Comparison of ENCODE assay signal across 16 cellular contexts in genomic region chr20:19770375-19770774, GRCh38. TPM values are rescaled to one million over a fixed set of nuclear protein-coding genes. Genes with fewer than 3 reads are reported as not detected.
"Had no signal": no experiment of that assay in that cellular context is flagged by ENCODE, and none has a peak within 500 bp of the region (broad histone marks: within the 10 kb centered on the region; RNA-seq: fewer than 3 reads in every experiment).

No MANE protein-coding gene starts in this region.

- H2AFZ ChIP-seq: neural progenitor cell had no signal

- H3K4me1 Mint-ChIP-seq: activated CD4-positive, alpha-beta T cell treated with anti-CD3 and anti-CD28 coated beads, Interleukin-2, amount 10 ng/mL, durations not matched to agents 7 days and 5 days had no signal

- H3K27ac Mint-ChIP-seq: activated CD4-positive, alpha-beta T cell treated with anti-CD3 and anti-CD28 coated beads, Interleukin-2, amount 10 ng/mL, durations not matched to agents 7 days and 5 days; activated naive CD4-positive, alpha-beta T cell treated with anti-CD3 and anti-CD28 coated beads, Interleukin-2, amount 50 U/mL, for 72 hours; activated T-cell treated with anti-CD3 and anti-CD28 coated beads, Interleukin-2, amount 50 U/mL, for 72 hours; memory B cell; neural progenitor cell; stimulated activated naive CD8-positive, alpha-beta T cell treated with anti-CD3 and anti-CD28 coated beads, Interleukin-15, Interleukin-2, amounts not matched to agents 100 ng/mL and 50 ng/mL, for 24 hours; T-helper 2 cell treated with Interferon-gamma antibody and Interleukin-4, amounts not matched to agents 5 μg/mL and 100 μg/mL, for 36 hours had no signal

- H3K9ac ChIP-seq: neural progenitor cell had no signal

- H3K4me2 ChIP-seq: neural progenitor cell had no signal

- H3K4me3 Mint-ChIP-seq: activated CD4-positive, alpha-beta T cell treated with anti-CD3 and anti-CD28 coated beads, Interleukin-2, amount 10 ng/mL, durations not matched to agents 7 days and 5 days; activated T-cell treated with anti-CD3 and anti-CD28 coated beads, Interleukin-2, amount 50 U/mL, for 72 hours; memory B cell; neural progenitor cell; stimulated activated naive CD8-positive, alpha-beta T cell treated with anti-CD3 and anti-CD28 coated beads, Interleukin-15, Interleukin-2, amounts not matched to agents 100 ng/mL and 50 ng/mL, for 24 hours; T-helper 2 cell treated with Interferon-gamma antibody and Interleukin-4, amounts not matched to agents 5 μg/mL and 100 μg/mL, for 36 hours had no signal

- H3K27ac ChIP-seq: body of pancreas, coronary artery, esophagus squamous epithelium, neural progenitor cell had no signal

- ATAC-seq: activated naive CD4-positive, alpha-beta T cell treated with anti-CD3 and anti-CD28 coated beads, Interleukin-2, amount 50 U/mL, for 72 hours; activated T-cell treated with anti-CD3 and anti-CD28 coated beads, Interleukin-2, amount 50 U/mL, for 72 hours; body of pancreas; psoas muscle; sciatic nerve had no signal

- H3K4me1 ChIP-seq: body of pancreas had no signal

- DNase-seq: activated CD4-positive, alpha-beta T cell treated with anti-CD3 and anti-CD28 coated beads, Interleukin-2, amount 10 ng/mL, durations not matched to agents 7 days and 5 days; activated CD8-positive, alpha-beta memory T cell treated with anti-CD3 and anti-CD28 coated beads, Interleukin-2, amount 50 U/mL, for 48 hours; activated gamma-delta T cell; activated T-cell treated with anti-CD3 and anti-CD28 coated beads, Interleukin-2, amount 50 U/mL, for 72 hours; body of pancreas; caudate nucleus; esophagus squamous epithelium; foreskin fibroblast; psoas muscle had no signal

- H3K4me3 ChIP-seq: body of pancreas, coronary artery, esophagus squamous epithelium, neural progenitor cell, psoas muscle had no signal

- H3K36me3 Mint-ChIP-seq: activated naive CD4-positive, alpha-beta T cell treated with anti-CD3 and anti-CD28 coated beads, Interleukin-2, amount 50 U/mL, for 72 hours; memory B cell had no signal

- H3K27me3 ChIP-seq: body of pancreas, esophagus squamous epithelium, neural progenitor cell had no signal

- H3K36me3 ChIP-seq: esophagus squamous epithelium, neural progenitor cell had no signal

- H3K9me3 Mint-ChIP-seq: activated CD4-positive, alpha-beta T cell treated with anti-CD3 and anti-CD28 coated beads, Interleukin-2, amount 10 ng/mL, durations not matched to agents 7 days and 5 days; activated naive CD4-positive, alpha-beta T cell treated with anti-CD3 and anti-CD28 coated beads, Interleukin-2, amount 50 U/mL, for 72 hours; activated T-cell treated with anti-CD3 and anti-CD28 coated beads, Interleukin-2, amount 50 U/mL, for 72 hours; memory B cell; neural progenitor cell; stimulated activated naive CD8-positive, alpha-beta T cell treated with anti-CD3 and anti-CD28 coated beads, Interleukin-15, Interleukin-2, amounts not matched to agents 100 ng/mL and 50 ng/mL, for 24 hours; T-helper 2 cell treated with Interferon-gamma antibody and Interleukin-4, amounts not matched to agents 5 μg/mL and 100 μg/mL, for 36 hours had no signal

- H3K9me3 ChIP-seq: body of pancreas, esophagus squamous epithelium, psoas muscle had no signal

RNA-seq across cellular contexts. Expression of gene RIN2, which starts 12.3 kb away (rescaled TPM):
- total RNA-seq: activated CD4-positive, alpha-beta T cell treated with anti-CD3 and anti-CD28 coated beads, Interleukin-2, amount 10 ng/mL, durations not matched to agents 7 days and 5 days; activated naive CD4-positive, alpha-beta T cell treated with anti-CD3 and anti-CD28 coated beads, Interleukin-2, amount 50 U/mL, for 72 hours; activated T-cell treated with anti-CD3 and anti-CD28 coated beads, Interleukin-2, amount 50 U/mL, for 72 hours had no signal
